In the genomic region with DNA sequence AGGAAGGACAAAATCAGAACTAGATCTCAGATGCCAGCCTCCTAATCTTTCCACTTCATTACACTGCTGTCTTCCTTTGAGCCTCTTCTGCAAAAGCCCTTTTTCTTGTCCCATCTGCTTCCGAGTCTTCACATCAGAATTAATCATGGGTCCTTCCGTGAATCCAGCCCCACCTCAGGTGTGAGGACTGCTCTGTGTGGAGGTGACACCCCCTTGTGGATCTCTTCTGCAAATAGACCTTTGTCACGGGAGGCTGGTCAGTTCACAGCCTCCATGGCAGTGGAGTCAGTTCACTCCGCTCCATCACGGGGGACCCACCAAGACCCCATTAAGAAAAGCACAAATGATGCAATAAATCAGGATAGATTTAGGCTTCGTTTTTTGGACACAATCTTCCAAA, we compare ENCODE assay signal across 9 cellular contexts.
DNase-seq lines count a peak whose midpoint lies in the region; ATAC-seq and TF ChIP-seq lines count a peak whose summit lies in the region.
"Had no signal": no experiment of that assay in that cellular context is flagged by ENCODE, and none has a peak within 500 bp of the region (broad histone marks: within the 10 kb centered on the region; RNA-seq: fewer than 3 reads in every experiment).

No MANE protein-coding gene starts in this region.

- H3K4me3 ChIP-seq in AG04450 (ENCODE audit: low read depth, low read length) = no peak overlapping the region

- no peak overlapping the region for H3K27ac ChIP-seq in AG04450 (ENCODE audit: low read depth, low read length)

- H3K9me3 ChIP-seq in AG04450 (ENCODE audit: control insufficient read depth, insufficient read depth, low read length) = no peaks in the 10 kb centered on the region

- CTCF ChIA-PET in AG04450 (lab: Charles Lee) = interaction anchor here (0.6 to 1.4 kb wide), 3 partner anchors 46 to 1262 kb away, joined by 3 to 4 read pairs (median 4); no protein-coding TSS in a partner anchor

- POLR2A ChIA-PET in AG04450 (lab: Yijun Ruan, JAX) = no interaction called here

- H3K27me3 ChIP-seq in AG04450 (ENCODE audit: control insufficient read depth, insufficient read depth, low read length) = no peaks in the 10 kb centered on the region

- DNase-seq in AG04450 (ENCODE audit: low read depth, low spot score) (no peak), hepatic stellate cell (ENCODE audit: low spot score) (peak; percentile 8), SIG-M5 (lab: John Stamatoyannopoulos, UW) (no peak), NCI-H187 treated with DMSO at 0.1 percent for 48 hours (lab: John Stamatoyannopoulos, UW) (no peak), hippocampal formation (lab: John Stamatoyannopoulos, UW) (no peak)
- DNase-seq in activated CD4-positive, alpha-beta T cell treated with anti-CD3 and anti-CD28 coated beads for 48 hours = no peak
- DNase-seq: activated B cell treated with CpG ODN at 0.5 μM for 24 hours had no signal

- TF ChIP-seq CTCF in AG04450 (IDR thresholded peaks at IDR 0.05; ENCODE audit: low read depth, low read length) = peak; percentile 17; the same call in 1 of the 2 replicates

- ATAC-seq in GM19023 (IDR thresholded peaks at IDR 0.05; ENCODE audit: unreplicated experiment) (peak; percentile 52), SK-N-SH treated with all-trans-retinoic acid at 6 μM for 48 hours (peak; percentile 61)

TF ChIP-seq in SK-N-SH treated with all-trans-retinoic acid at 6 μM for 48 hours, 23 proteins besides CTCF, POLR2A, EP300 and RAD21:
- TF ChIP-seq ESRRG (CRISPR knock-in tag; IDR thresholded peaks at IDR 0.05) = no peak
- no peak for TF ChIP-seq PPARA (CRISPR knock-in tag; IDR thresholded peaks at IDR 0.05; ENCODE audit: borderline replicate concordance)
- no peak for TF ChIP-seq ARNTL (CRISPR knock-in tag; IDR thresholded peaks at IDR 0.05; ENCODE audit: borderline replicate concordance, low read depth)
- no peak for TF ChIP-seq RARB (CRISPR knock-in tag; IDR thresholded peaks at IDR 0.05)
- TF ChIP-seq, protein P1, sequence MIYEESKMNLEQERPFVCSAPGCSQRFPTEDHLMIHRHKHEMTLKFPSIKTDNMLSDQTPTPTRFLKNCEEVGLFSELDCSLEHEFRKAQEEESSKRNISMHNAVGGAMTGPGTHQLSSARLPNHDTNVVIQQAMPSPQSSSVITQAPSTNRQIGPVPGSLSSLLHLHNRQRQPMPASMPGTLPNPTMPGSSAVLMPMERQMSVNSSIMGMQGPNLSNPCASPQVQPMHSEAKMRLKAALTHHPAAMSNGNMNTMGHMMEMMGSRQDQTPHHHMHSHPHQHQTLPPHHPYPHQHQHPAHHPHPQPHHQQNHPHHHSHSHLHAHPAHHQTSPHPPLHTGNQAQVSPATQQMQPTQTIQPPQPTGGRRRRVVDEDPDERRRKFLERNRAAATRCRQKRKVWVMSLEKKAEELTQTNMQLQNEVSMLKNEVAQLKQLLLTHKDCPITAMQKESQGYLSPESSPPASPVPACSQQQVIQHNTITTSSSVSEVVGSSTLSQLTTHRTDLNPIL (CRISPR knock-in tag; IDR thresholded peaks at IDR 0.05; ENCODE audit: low read depth) = no peak
- TF ChIP-seq BACH2 (CRISPR knock-in tag; IDR thresholded peaks at IDR 0.05; ENCODE audit: borderline replicate concordance) = no peak
- TF ChIP-seq TOX (CRISPR knock-in tag; IDR thresholded peaks at IDR 0.05; ENCODE audit: borderline replicate concordance) = no peak
